ENCODE assay signal across 1 cellular context in the genomic region with DNA sequence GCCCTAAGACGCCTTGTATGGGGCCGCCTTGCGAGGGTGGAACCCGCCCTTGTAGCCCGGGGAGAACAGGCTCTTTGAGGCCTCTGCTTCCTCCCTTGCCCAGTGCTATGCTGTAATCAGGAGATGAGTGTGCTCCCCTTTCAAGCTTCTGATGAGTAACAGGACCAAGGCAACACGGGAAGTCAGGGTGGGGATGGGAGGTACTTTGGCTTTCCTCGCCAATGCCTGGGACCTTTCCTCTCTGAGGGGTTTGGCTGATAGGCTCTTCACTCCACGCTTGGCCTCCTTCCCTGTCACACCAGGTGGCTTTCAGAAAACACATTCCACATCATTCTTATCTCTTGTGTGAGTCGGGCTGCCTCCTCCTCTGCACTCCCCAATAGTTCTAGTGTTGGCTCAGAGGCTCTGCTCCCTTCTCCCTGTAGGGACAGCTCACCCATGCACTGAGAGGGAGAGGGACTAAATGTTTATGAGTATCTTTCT.
TF ChIP-seq lines count a peak whose summit lies in the region.

No MANE protein-coding gene starts in this region.

TF ChIP-seq in K562, 482 proteins besides CTCF, POLR2A, EP300 and RAD21 (continued from another document):
- TF ChIP-seq, protein P1, sequence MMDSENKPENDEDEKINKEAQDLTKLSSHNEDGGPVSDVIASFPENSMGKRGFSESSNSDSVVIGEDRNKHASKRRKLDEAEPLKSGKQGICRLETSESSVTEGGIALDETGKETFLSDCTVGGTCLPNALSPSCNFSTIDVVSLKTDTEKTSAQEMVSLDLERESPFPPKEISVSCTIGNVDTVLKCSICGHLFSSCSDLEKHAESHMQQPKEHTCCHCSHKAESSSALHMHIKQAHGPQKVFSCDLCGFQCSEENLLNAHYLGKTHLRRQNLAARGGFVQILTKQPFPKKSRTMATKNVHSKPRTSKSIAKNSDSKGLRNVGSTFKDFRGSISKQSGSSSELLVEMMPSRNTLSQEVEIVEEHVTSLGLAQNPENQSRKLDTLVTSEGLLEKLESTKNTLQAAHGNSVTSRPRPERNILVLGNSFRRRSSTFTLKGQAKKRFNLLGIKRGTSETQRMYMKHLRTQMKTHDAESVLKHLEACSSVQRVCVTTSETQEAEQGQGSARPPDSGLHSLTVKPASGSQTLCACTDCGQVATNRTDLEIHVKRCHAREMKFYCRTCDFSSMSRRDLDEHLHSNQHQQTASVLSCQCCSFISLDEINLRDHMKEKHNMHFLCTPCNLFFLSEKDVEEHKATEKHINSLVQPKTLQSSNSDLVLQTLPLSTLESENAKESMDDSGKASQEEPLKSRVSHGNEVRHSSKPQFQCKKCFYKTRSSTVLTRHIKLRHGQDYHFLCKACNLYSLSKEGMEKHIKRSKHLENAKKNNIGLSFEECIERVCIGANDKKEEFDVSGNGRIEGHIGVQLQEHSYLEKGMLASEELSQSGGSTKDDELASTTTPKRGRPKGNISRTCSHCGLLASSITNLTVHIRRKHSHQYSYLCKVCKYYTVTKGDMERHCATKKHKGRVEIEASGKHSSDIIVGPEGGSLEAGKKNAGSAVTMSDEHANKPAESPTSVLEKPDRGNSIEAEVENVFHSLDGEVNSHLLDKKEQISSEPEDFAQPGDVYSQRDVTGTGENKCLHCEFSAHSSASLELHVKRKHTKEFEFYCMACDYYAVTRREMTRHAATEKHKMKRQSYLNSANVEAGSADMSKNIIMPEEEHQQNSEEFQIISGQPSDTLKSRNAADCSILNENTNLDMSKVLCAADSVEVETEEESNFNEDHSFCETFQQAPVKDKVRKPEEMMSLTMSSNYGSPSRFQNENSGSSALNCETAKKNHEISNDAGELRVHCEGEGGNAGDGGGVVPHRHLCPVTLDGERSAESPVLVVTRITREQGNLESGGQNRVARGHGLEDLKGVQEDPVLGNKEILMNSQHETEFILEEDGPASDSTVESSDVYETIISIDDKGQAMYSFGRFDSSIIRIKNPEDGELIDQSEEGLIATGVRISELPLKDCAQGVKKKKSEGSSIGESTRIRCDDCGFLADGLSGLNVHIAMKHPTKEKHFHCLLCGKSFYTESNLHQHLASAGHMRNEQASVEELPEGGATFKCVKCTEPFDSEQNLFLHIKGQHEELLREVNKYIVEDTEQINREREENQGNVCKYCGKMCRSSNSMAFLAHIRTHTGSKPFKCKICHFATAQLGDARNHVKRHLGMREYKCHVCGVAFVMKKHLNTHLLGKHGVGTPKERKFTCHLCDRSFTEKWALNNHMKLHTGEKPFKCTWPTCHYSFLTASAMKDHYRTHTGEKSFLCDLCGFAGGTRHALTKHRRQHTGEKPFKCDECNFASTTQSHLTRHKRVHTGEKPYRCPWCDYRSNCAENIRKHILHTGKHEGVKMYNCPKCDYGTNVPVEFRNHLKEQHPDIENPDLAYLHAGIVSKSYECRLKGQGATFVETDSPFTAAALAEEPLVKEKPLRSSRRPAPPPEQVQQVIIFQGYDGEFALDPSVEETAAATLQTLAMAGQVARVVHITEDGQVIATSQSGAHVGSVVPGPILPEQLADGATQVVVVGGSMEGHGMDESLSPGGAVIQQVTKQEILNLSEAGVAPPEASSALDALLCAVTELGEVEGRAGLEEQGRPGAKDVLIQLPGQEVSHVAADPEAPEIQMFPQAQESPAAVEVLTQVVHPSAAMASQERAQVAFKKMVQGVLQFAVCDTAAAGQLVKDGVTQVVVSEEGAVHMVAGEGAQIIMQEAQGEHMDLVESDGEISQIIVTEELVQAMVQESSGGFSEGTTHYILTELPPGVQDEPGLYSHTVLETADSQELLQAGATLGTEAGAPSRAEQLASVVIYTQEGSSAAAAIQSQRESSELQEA (IDR thresholded peaks at IDR 0.05; ENCODE audit: low read depth): no peak
